Comparison of ENCODE assay signal across 21 cellular contexts in the genomic region with DNA sequence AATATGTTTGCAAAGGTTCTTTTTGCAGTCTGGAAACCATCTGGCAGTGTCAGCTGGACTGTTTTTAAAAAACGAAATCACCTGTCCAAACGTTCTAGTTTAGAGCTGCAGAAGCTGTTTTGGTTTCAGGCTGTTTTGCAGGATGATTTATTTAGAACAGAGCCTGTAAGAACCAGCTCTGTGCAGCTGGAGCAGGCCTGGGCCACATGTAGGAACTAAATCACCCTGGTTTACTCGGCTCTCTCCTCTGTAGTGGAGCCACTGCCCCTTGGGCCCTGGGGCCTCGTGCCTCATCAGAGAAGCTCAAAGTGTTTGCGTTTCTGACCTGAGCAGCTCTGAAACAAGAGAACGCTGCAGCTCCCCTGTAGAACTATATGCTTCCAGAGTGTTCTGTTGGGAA.
DNase-seq lines count a peak whose midpoint lies in the region; ATAC-seq and TF ChIP-seq lines count a peak whose summit lies in the region.
"Had no signal": no experiment of that assay in that cellular context is flagged by ENCODE, and none has a peak within 500 bp of the region (broad histone marks: within the 10 kb centered on the region; RNA-seq: fewer than 3 reads in every experiment).

No MANE protein-coding gene starts in this region.

- no peak overlapping the region for H3K4me3 Mint-ChIP-seq in progenitor cell of endocrine pancreas (ENCODE audit: low read depth)

- H3K27ac ChIP-seq in liver (ENCODE audit: low read depth in 1 of 2, low read length in 2 of 2): peak overlapping the region in 1 of 2 donors; percentile 6
- H3K27ac ChIP-seq: PC-9, RWPE1 had no signal

- H3K36me3 ChIP-seq in liver (ENCODE audit: control insufficient read depth in 4 of 4, insufficient read depth in 3 of 4, low read depth in 1 of 4, low read length in 3 of 4): no peaks in the 10 kb centered on the region

- H3K4me1 ChIP-seq in liver (ENCODE audit: control insufficient read depth in 4 of 4, insufficient read depth in 4 of 4, low read length in 3 of 4): peaks cover 7 to 43% (median 26%) of the 10 kb centered on the region in 4 donors

- TF ChIP-seq CTCF in liver (IDR thresholded peaks at IDR 0.05; ENCODE audit: low read depth, low read length, missing input control) (no peak), progenitor cell of endocrine pancreas (IDR thresholded peaks at IDR 0.05; ENCODE audit: unreplicated experiment) (no peak)

- H3K4me3 ChIP-seq in liver (ENCODE audit: low read depth in 1 of 3, low read length in 3 of 3): no peak overlapping the region
- H3K4me3 ChIP-seq: PC-9 had no signal

- 61% methylated on average over 6 of the region's 6 CpGs for WGBS in liver

- ATAC-seq in GM21526 (IDR thresholded peaks at IDR 0.05; ENCODE audit: low FRiP score, unreplicated experiment): no peak

- no peaks in the 10 kb centered on the region for H3K27me3 ChIP-seq in liver (ENCODE audit: control insufficient read depth in 4 of 4, insufficient read depth in 4 of 4, low read length in 3 of 4)

- H3K27ac Mint-ChIP-seq in progenitor cell of endocrine pancreas: peak overlapping the region; percentile 33

- H3K9ac ChIP-seq in liver (ENCODE audit: low read depth in 1 of 2, low read length in 2 of 2): no peak overlapping the region

- TF ChIP-seq RAD21 in liver (IDR thresholded peaks at IDR 0.05): no peak

- peaks cover 1% of the 10 kb centered on the region for H3K4me1 Mint-ChIP-seq in progenitor cell of endocrine pancreas (ENCODE audit: low read depth)

- peaks cover 3% of the 10 kb centered on the region for H3K9me3 Mint-ChIP-seq in progenitor cell of endocrine pancreas (ENCODE audit: low read depth)

- peak; percentile 15 for DNase-seq in activated CD8-positive, alpha-beta memory T cell treated with anti-CD3 and anti-CD28 coated beads for 24 hours
- DNase-seq in activated CD8-positive, alpha-beta memory T cell treated with anti-CD3 and anti-CD28 coated beads, Interleukin-2, amount 50 U/mL, for 4 hours: no peak
- no peak for DNase-seq in progenitor cell of endocrine pancreas (ENCODE audit: low spot score, unreplicated experiment)
- DNase-seq in stimulated activated naive CD4-positive, alpha-beta T cell treated with Interleukin-2 at 50 U/mL for 16 hours (lab: John Stamatoyannopoulos, UW): no peak
- DNase-seq in NCI-H345 treated with DMSO at 0.1 percent for 48 hours (lab: John Stamatoyannopoulos, UW; ENCODE audit: unreplicated experiment): no peak
- no peak for DNase-seq in stimulated activated CD4-positive, alpha-beta T cell treated with anti-CD3 and anti-CD28 coated beads, Interleukin-4, amount 100 ng/mL, for 1 hour
- DNase-seq: 8988T, COR-L47, DMS 273 treated with DMSO at 0.1 percent for 48 hours, GDM1, KBM-7, NCI-H1105 treated with DMSO at 0.1 percent for 48 hours, NCI-H1694, NCI-H2081 treated with DMSO at 0.1 percent for 48 hours, NCI-H2227 treated with DMSO at 0.1 percent for 48 hours, NCI-H524, PC-9, SIG-M5 had no signal

- H3K36me3 Mint-ChIP-seq in progenitor cell of endocrine pancreas (ENCODE audit: insufficient read depth): no peaks in the 10 kb centered on the region

- no peaks in the 10 kb centered on the region for H3K9me3 ChIP-seq in liver (ENCODE audit: control insufficient read depth in 4 of 4, low read length in 3 of 4)

- peaks cover 6% of the 10 kb centered on the region for H3K27me3 Mint-ChIP-seq in progenitor cell of endocrine pancreas

TF ChIP-seq in liver, 16 proteins besides CTCF, POLR2A, EP300 and RAD21:
- TF ChIP-seq SP1 (IDR thresholded peaks at IDR 0.05) (peak; percentile 0), YY1 (IDR thresholded peaks at IDR 0.05) (no peak), FOXA1 (IDR thresholded peaks at IDR 0.05) (no peak)
